1 cellular context compared by ENCODE assay signal in genomic region chr14:99592394-99592793, GRCh38.
TF ChIP-seq lines count a peak whose summit lies in the region.

No MANE protein-coding gene starts in this region.

TF ChIP-seq in H1, 55 proteins besides CTCF, POLR2A, EP300 and RAD21:
- TF ChIP-seq YY1 (IDR thresholded peaks at IDR 0.05; ENCODE audit: low read depth, low read length) (no peak), JUND (IDR thresholded peaks at IDR 0.05; ENCODE audit: low read length) (no peak), EGR1 (IDR thresholded peaks at IDR 0.05; ENCODE audit: borderline replicate concordance, low read depth, low read length) (no peak), SP1 (IDR thresholded peaks at IDR 0.05; ENCODE audit: low read depth, low read length) (no peak), RBBP5 (IDR thresholded peaks at IDR 0.05; ENCODE audit: borderline replicate concordance, low read depth, low read length) (no peak), CBX8 (IDR thresholded peaks at IDR 0.05; ENCODE audit: borderline replicate concordance, low read depth, low read length) (no peak), GTF2F1 (IDR thresholded peaks at IDR 0.05; ENCODE audit: borderline replicate concordance, low read depth, low read length) (no peak)
